In genomic region chr13:39073983-39074382, GRCh38 we compare ENCODE assay signal across 2 cellular contexts.
TF ChIP-seq lines count a peak whose summit lies in the region.

No MANE protein-coding gene starts in this region.

TF ChIP-seq in GM23338, 12 proteins besides CTCF, POLR2A, EP300 and RAD21:
- TF ChIP-seq ETS1 (IDR thresholded peaks at IDR 0.05) (no peak), ZNF114 (CRISPR knock-in tag; IDR thresholded peaks at IDR 0.05) (no peak), ZNF462 (CRISPR knock-in tag; IDR thresholded peaks at IDR 0.05) (no peak), ZNF331 (CRISPR knock-in tag; IDR thresholded peaks at IDR 0.05; ENCODE audit: low read depth) (no peak), NANOG (IDR thresholded peaks at IDR 0.05; ENCODE audit: borderline replicate concordance) (no peak), JUNB (IDR thresholded peaks at IDR 0.05; ENCODE audit: unreplicated experiment) (no peak), EZH2phosphoT487 (IDR thresholded peaks at IDR 0.05; ENCODE audit: unreplicated experiment) (no peak), POLR2AphosphoS5 (IDR thresholded peaks at IDR 0.05; ENCODE audit: low read depth) (no peak), STAT1 (IDR thresholded peaks at IDR 0.05; ENCODE audit: unreplicated experiment) (no peak), REST (IDR thresholded peaks at IDR 0.05; ENCODE audit: unreplicated experiment) (no peak), EZH2 (IDR thresholded peaks at IDR 0.05; ENCODE audit: low read depth, unreplicated experiment) (no peak), CREB1 (CRISPR knock-in tag; IDR thresholded peaks at IDR 0.05; ENCODE audit: low read depth) (no peak)
TF ChIP-seq in GM23338: peak in this region for 0.

TF ChIP-seq in H1, 55 proteins besides CTCF, POLR2A, EP300 and RAD21:
- TF ChIP-seq CREB1 (IDR thresholded peaks at IDR 0.05) (no peak), CHD2 (IDR thresholded peaks at IDR 0.05; ENCODE audit: low read length) (no peak), TCF12 (IDR thresholded peaks at IDR 0.05; ENCODE audit: low read depth, low read length) (no peak), GTF2F1 (IDR thresholded peaks at IDR 0.05; ENCODE audit: borderline replicate concordance, low read depth, low read length) (no peak), TAF1 (IDR thresholded peaks at IDR 0.05; ENCODE audit: low read depth, low read length) (no peak), PHF8 (conservative IDR thresholded peaks at IDR 0.05; ENCODE audit: low read depth, low read length) (no peak), NRF1 (IDR thresholded peaks at IDR 0.05; ENCODE audit: low read depth, low read length) (no peak), SAP30 (IDR thresholded peaks at IDR 0.05; ENCODE audit: insufficient read depth, insufficient replicate concordance, low read length) (no peak), CTBP2 (IDR thresholded peaks at IDR 0.05; ENCODE audit: borderline replicate concordance, insufficient read depth, insufficient read length, low read length) (no peak), E2F6 (IDR thresholded peaks at IDR 0.05) (no peak), SIRT6 (IDR thresholded peaks at IDR 0.05; ENCODE audit: low read length) (no peak), RBBP5 (IDR thresholded peaks at IDR 0.05; ENCODE audit: borderline replicate concordance, low read depth, low read length) (no peak), CBX5 (IDR thresholded peaks at IDR 0.05; ENCODE audit: low read depth, low read length) (no peak), MAX (IDR thresholded peaks at IDR 0.05) (no peak), POU5F1 (IDR thresholded peaks at IDR 0.05; ENCODE audit: low read depth, low read length) (no peak), TBP (IDR thresholded peaks at IDR 0.05; ENCODE audit: low read depth, low read length) (no peak)
TF ChIP-seq in H1: peak in this region for 0.
